8 cellular contexts compared by ENCODE assay signal in genomic region chr10:123147635-123148413, GRCh38. TPM values are rescaled to one million over a fixed set of nuclear protein-coding genes. Genes with fewer than 3 reads are reported as not detected.
DNase-seq lines count a peak whose midpoint lies in the region; ATAC-seq and TF ChIP-seq lines count a peak whose summit lies in the region.

Gene HMX2 (plus strand): TSS chr10:123148136. CDS start chr10:123148379, 243 bp downstream.

- H3K27ac Mint-ChIP-seq in Calu3 (ENCODE audit: unreplicated experiment) = no peak within 1 kb of the TSS
- peak within 1 kb of the TSS; percentile 57 for H3K27ac Mint-ChIP-seq in activated CD4-positive, alpha-beta T cell treated with anti-CD3 and anti-CD28 coated beads, Interleukin-2, amount 10 ng/mL, durations not matched to agents 7 days and 5 days

- CTCF ChIA-PET in Calu3 (lab: Charles Lee) = no interaction called here
- CTCF ChIA-PET in activated CD4-positive, alpha-beta T cell treated with anti-CD3 and anti-CD28 coated beads, Interleukin-2, amount 10 ng/mL, durations not matched to agents 7 days and 5 days (lab: Charles Lee) = no interaction called here

- H3K9me3 Mint-ChIP-seq in Calu3 (ENCODE audit: low read depth, unreplicated experiment) = no peaks in the 10 kb centered on the region
- H3K9me3 Mint-ChIP-seq in activated CD4-positive, alpha-beta T cell treated with anti-CD3 and anti-CD28 coated beads, Interleukin-2, amount 10 ng/mL, durations not matched to agents 7 days and 5 days = no peaks in the 10 kb centered on the region

- POLR2A ChIA-PET in activated CD4-positive, alpha-beta T cell treated with anti-CD3 and anti-CD28 coated beads, Interleukin-2, amount 10 ng/mL, durations not matched to agents 7 days and 5 days (lab: Charles Lee) = no interaction called here

- intact Hi-C loops in Calu3 (cut with micrococcal nuclease; ENCODE audit: unreplicated experiment) = no loop called here

- no TSS peak for BruUV-seq in Calu3 (replicated peaks; lab: Mats Ljungman, UMichigan)

- no peak for TF ChIP-seq CTCF in Calu3 (IDR thresholded peaks at IDR 0.05; ENCODE audit: unreplicated experiment)

- H3K4me1 Mint-ChIP-seq in Calu3 (ENCODE audit: low read depth, unreplicated experiment) = no peaks in the 10 kb centered on the region
- peaks cover 59% of the 10 kb centered on the region for H3K4me1 Mint-ChIP-seq in activated CD4-positive, alpha-beta T cell treated with anti-CD3 and anti-CD28 coated beads, Interleukin-2, amount 10 ng/mL, durations not matched to agents 7 days and 5 days

- H3K27me3 Mint-ChIP-seq in Calu3 (ENCODE audit: unreplicated experiment) = peaks cover 49% of the 10 kb centered on the region
- peaks cover 80% of the 10 kb centered on the region for H3K27me3 Mint-ChIP-seq in activated CD4-positive, alpha-beta T cell treated with anti-CD3 and anti-CD28 coated beads, Interleukin-2, amount 10 ng/mL, durations not matched to agents 7 days and 5 days

- H3K4me3 Mint-ChIP-seq in Calu3 (ENCODE audit: low read depth, unreplicated experiment) = peak within 1 kb of the TSS; percentile 40
- peak within 1 kb of the TSS; percentile 38 for H3K4me3 Mint-ChIP-seq in activated CD4-positive, alpha-beta T cell treated with anti-CD3 and anti-CD28 coated beads, Interleukin-2, amount 10 ng/mL, durations not matched to agents 7 days and 5 days

- DNase-seq in Calu3 (no peak), left kidney (ENCODE audit: low read depth, low spot score) (peak; percentile 58), KG1 (lab: John Stamatoyannopoulos, UW) (no peak), NOMO-1 treated with dmso at 0.1 percent for 144 hours (lab: John Stamatoyannopoulos, UW; ENCODE audit: unreplicated experiment) (no peak)
- DNase-seq in activated CD4-positive, alpha-beta T cell treated with anti-CD3 and anti-CD28 coated beads, Interleukin-2, amount 10 ng/mL, durations not matched to agents 7 days and 5 days = no peak

- H3K36me3 Mint-ChIP-seq in Calu3 (ENCODE audit: insufficient read depth, unreplicated experiment) = no peaks in the 10 kb centered on the region
- H3K36me3 Mint-ChIP-seq in activated CD4-positive, alpha-beta T cell treated with anti-CD3 and anti-CD28 coated beads, Interleukin-2, amount 10 ng/mL, durations not matched to agents 7 days and 5 days (ENCODE audit: low read depth) = peaks cover 1% of the 10 kb centered on the region

- ATAC-seq in HG02759 (IDR thresholded peaks at IDR 0.05; ENCODE audit: unreplicated experiment) (peak; percentile 48), GM19328 (IDR thresholded peaks at IDR 0.05; ENCODE audit: unreplicated experiment) (no peak), HG03342 (IDR thresholded peaks at IDR 0.05; ENCODE audit: unreplicated experiment) (no peak)

RNA-seq across cellular contexts. Expression of gene HMX2, which starts in this region (rescaled TPM):
- not detected in 2 replicates for total RNA-seq in Calu3 (2022)
- not detected for total RNA-seq in activated CD4-positive, alpha-beta T cell treated with anti-CD3 and anti-CD28 coated beads, Interleukin-2, amount 10 ng/mL, durations not matched to agents 7 days and 5 days
